In genomic region chr11:797300-798092, GRCh38 we compare ENCODE assay signal across 1 cellular context.
A peak's percentile ranks its signal among the peaks of the same experiment; 100 is the strongest.
TF ChIP-seq lines count a peak whose summit lies in the region.

No MANE protein-coding gene starts in this region.

TF ChIP-seq in K562, 482 proteins besides CTCF, POLR2A, EP300 and RAD21 (continued from another document and continues in another):
- TF ChIP-seq PKNOX1 (IDR thresholded peaks at IDR 0.05) (peak; percentile 46), ELK3 (CRISPR knock-in tag; IDR thresholded peaks at IDR 0.05) (no peak), MECOM (CRISPR knock-in tag; IDR thresholded peaks at IDR 0.05) (no peak), HNRNPH1 (optimal IDR thresholded peaks at IDR 0.05; ENCODE audit: low read depth, low read length) (no peak), MED1 (CRISPR knock-in tag; IDR thresholded peaks at IDR 0.05; ENCODE audit: borderline replicate concordance) (0 out of 2 replicates have a peak, but pooled peaks have one; percentile 22), MYNN (IDR thresholded peaks at IDR 0.05) (no peak), MYNN (CRISPR knock-in tag; IDR thresholded peaks at IDR 0.05) (no peak), ZFP36 (IDR thresholded peaks at IDR 0.05; ENCODE audit: low read depth, low read length, partially characterized antibody) (no peak), ZNF740 (CRISPR knock-in tag; IDR thresholded peaks at IDR 0.05) (peak; percentile 78), ZNF740 (tag; IDR thresholded peaks at IDR 0.05) (0 out of 4 replicates have a peak, but pooled peaks of 1 of the 2 experiments have one; percentile 41), STAG1 (CRISPR knock-in tag; IDR thresholded peaks at IDR 0.05; ENCODE audit: borderline replicate concordance) (0 out of 2 replicates have a peak, but pooled peaks have one; percentile 22), REST (CRISPR knock-in tag; IDR thresholded peaks at IDR 0.05; ENCODE audit: low read depth) (no peak), ZNF77 (CRISPR knock-in tag; IDR thresholded peaks at IDR 0.05) (no peak), MXI1 (IDR thresholded peaks at IDR 0.05; ENCODE audit: low read depth, low read length) (peak; percentile 64; the same call in 1 of the 2 replicates), HDGF (IDR thresholded peaks at IDR 0.05) (no peak), ARID1B (IDR thresholded peaks at IDR 0.05) (no peak), NEUROD1 (IDR thresholded peaks at IDR 0.05; ENCODE audit: borderline replicate concordance, low read depth, low read length, partially characterized antibody) (peak; percentile 29), ZBTB17 (CRISPR knock-in tag; IDR thresholded peaks at IDR 0.05) (0 out of 2 replicates have a peak, but pooled peaks have one; percentile 59), SPI1 (IDR thresholded peaks at IDR 0.05; ENCODE audit: borderline replicate concordance, low read depth, low read length) (0 out of 2 replicates have a peak, but pooled peaks have one; percentile 31), TFAP4 (CRISPR knock-in tag; IDR thresholded peaks at IDR 0.05; ENCODE audit: borderline replicate concordance) (peak; percentile 95), FIP1L1 (IDR thresholded peaks at IDR 0.05; ENCODE audit: low read depth, low read length, poor library complexity, severe bottlenecking) (peak; percentile 8), DNMT1 (IDR thresholded peaks at IDR 0.05) (no peak), TBP (optimal IDR thresholded peaks at IDR 0.05; ENCODE audit: low read depth, low read length) (peak; percentile 29), ZNF121 (CRISPR knock-in tag; conservative IDR thresholded peaks at IDR 0.05) (no peak), E2F4 (CRISPR knock-in tag; IDR thresholded peaks at IDR 0.05; ENCODE audit: low read depth) (0 out of 2 replicates have a peak, but pooled peaks have one; percentile 11), ZNF785 (CRISPR knock-in tag; IDR thresholded peaks at IDR 0.05) (no peak), SIN3A (IDR thresholded peaks at IDR 0.05; ENCODE audit: borderline replicate concordance in 2 of 2, control insufficient read depth in 1 of 2, low read depth in 2 of 2, low read length in 2 of 2) (peak; percentile 89 to 94; a peak in 3 of 4 replicates), TEAD4 (IDR thresholded peaks at IDR 0.05; ENCODE audit: low read length) (no peak), TEAD4 (CRISPR knock-in tag; IDR thresholded peaks at IDR 0.05; ENCODE audit: borderline replicate concordance) (no peak), MCM3 (IDR thresholded peaks at IDR 0.05) (no peak), STAT6 (CRISPR knock-in tag; IDR thresholded peaks at IDR 0.05) (0 out of 2 replicates have a peak, but pooled peaks have one; percentile 47), IRF2 (CRISPR knock-in tag; IDR thresholded peaks at IDR 0.05) (no peak), ARHGAP35 (IDR thresholded peaks at IDR 0.05; ENCODE audit: partially characterized antibody) (no peak), SMAD4 (CRISPR knock-in tag; conservative IDR thresholded peaks at IDR 0.05) (no peak), FOXP1 (CRISPR knock-in tag; IDR thresholded peaks at IDR 0.05) (peak; percentile 79; the same call in 1 of the 2 replicates), RFX1 (IDR thresholded peaks at IDR 0.05) (peak; percentile 94), PHF8 (IDR thresholded peaks at IDR 0.05; ENCODE audit: borderline replicate concordance, low read length) (peak; percentile 63; the same call in 1 of the 2 replicates), NKRF (IDR thresholded peaks at IDR 0.05; ENCODE audit: borderline replicate concordance) (peak; percentile 90), NFIC (IDR thresholded peaks at IDR 0.05) (peak; percentile 30), ZFPM2 (CRISPR knock-in tag; IDR thresholded peaks at IDR 0.05) (no peak), ZNF311 (CRISPR knock-in tag; IDR thresholded peaks at IDR 0.05) (0 out of 2 replicates have a peak, but pooled peaks have one; percentile 27), SRF (CRISPR knock-in tag; IDR thresholded peaks at IDR 0.05) (peak in 1 of 2 experiments; percentile 65; a peak in 1 of 4 replicates), ETS2 (tag; IDR thresholded peaks at IDR 0.05; ENCODE audit: borderline replicate concordance, poor library complexity, severe bottlenecking) (no peak), POLR2G (IDR thresholded peaks at IDR 0.05; ENCODE audit: low read depth, low read length) (peak; percentile 68; the same call in 1 of the 2 replicates), MAX (CRISPR knock-in tag; IDR thresholded peaks at IDR 0.05) (peak; percentile 85), ARID4B (CRISPR knock-in tag; IDR thresholded peaks at IDR 0.05) (peak; percentile 96)
